In the genomic region with DNA sequence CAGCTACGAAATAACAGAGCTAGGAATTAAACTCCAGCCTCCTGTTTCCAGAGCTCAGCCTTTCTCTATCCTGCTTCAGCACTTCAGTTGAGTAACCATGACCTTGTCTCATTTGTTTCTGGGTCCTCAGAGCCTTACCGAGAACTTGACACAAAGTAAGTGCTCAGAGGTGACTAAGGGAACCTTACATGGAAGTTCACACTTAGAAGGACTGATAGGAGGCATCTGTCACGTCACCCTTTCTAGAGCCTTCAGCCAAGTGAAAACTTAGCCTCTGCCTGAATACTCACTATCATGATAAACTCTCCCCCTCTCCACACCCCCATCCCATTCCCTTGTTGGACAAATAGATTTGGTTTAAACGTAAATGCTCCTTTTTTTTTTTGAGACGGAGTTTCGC, we compare ENCODE assay signal across 10 cellular contexts. TPM values are rescaled to one million over a fixed set of nuclear protein-coding genes. Genes with fewer than 3 reads are reported as not detected.
DNase-seq lines count a peak whose midpoint lies in the region; ATAC-seq and TF ChIP-seq lines count a peak whose summit lies in the region.
"Had no signal": no experiment of that assay in that cellular context is flagged by ENCODE, and none has a peak within 500 bp of the region (broad histone marks: within the 10 kb centered on the region; RNA-seq: fewer than 3 reads in every experiment).

No MANE protein-coding gene starts in this region.

- H3K36me3 ChIP-seq in colonic mucosa: no peaks in the 10 kb centered on the region
- H3K36me3 ChIP-seq in mucosa of stomach (ENCODE audit: control insufficient read depth, insufficient read depth, low read length): no peaks in the 10 kb centered on the region
- no peaks in the 10 kb centered on the region for H3K36me3 ChIP-seq in tibial artery

- H3K27me3 Mint-ChIP-seq in T-helper 2 cell treated with Interferon-gamma antibody and Interleukin-4, amounts not matched to agents 5 μg/mL and 100 μg/mL, for 36 hours (ENCODE audit: low read depth): peaks cover 43% of the 10 kb centered on the region

- intact Hi-C loops in colonic mucosa (cut with DNase I): no loop called here
- intact Hi-C loops in tibial artery (cut with DNase I; ENCODE audit: low total_unique reads): no loop called here

- peaks cover 4% of the 10 kb centered on the region for H3K9me3 Mint-ChIP-seq in T-helper 2 cell treated with Interferon-gamma antibody and Interleukin-4, amounts not matched to agents 5 μg/mL and 100 μg/mL, for 36 hours

- no peak for ATAC-seq in HG02678 (IDR thresholded peaks at IDR 0.05; ENCODE audit: unreplicated experiment)

- H3K27me3 ChIP-seq in colonic mucosa: no peaks in the 10 kb centered on the region
- H3K27me3 ChIP-seq in mucosa of stomach (ENCODE audit: control insufficient read depth, insufficient read depth, low read length): peaks cover 4% of the 10 kb centered on the region
- no peaks in the 10 kb centered on the region for H3K27me3 ChIP-seq in tibial artery

- DNase-seq in T-helper 2 cell treated with Interferon-gamma antibody and Interleukin-4, amounts not matched to agents 5 μg/mL and 100 μg/mL, for 36 hours (ENCODE audit: low spot score): no peak
- DNase-seq in T-helper 2 cell (no peak), colonic mucosa (no peak), tibial artery (no peak), activated gamma-delta T cell (lab: John Stamatoyannopoulos, UW) (no peak)
- DNase-seq in stimulated activated CD4-positive, alpha-beta T cell treated with anti-CD3 and anti-CD28 coated beads, Interleukin-15, amount 100 ng/mL, for 24 hours: no peak
- DNase-seq: activated naive CD8-positive, alpha-beta T cell treated with anti-CD3 and anti-CD28 coated beads, Interleukin-2, amount 10 ng/mL, durations not matched to agents 7 days and 5 days; T-helper 9 cell had no signal

- no peak for TF ChIP-seq CTCF in colonic mucosa (IDR thresholded peaks at IDR 0.05)
- TF ChIP-seq CTCF in tibial artery (IDR thresholded peaks at IDR 0.05): no peak

- H3K4me1 ChIP-seq in colonic mucosa (no peaks in the 10 kb centered on the region), mucosa of stomach (ENCODE audit: control insufficient read depth, insufficient read depth, low read length) (peaks cover 9% of the 10 kb centered on the region), tibial artery (peaks cover 0 to 21% (median 10%) of the 10 kb centered on the region in 4 donors)

- H3K27ac ChIP-seq in colonic mucosa: peak overlapping the region; percentile 63
- H3K27ac ChIP-seq in tibial artery: peak overlapping the region; percentile 87 to 89

- peak overlapping the region; percentile 65 for H3K4me3 Mint-ChIP-seq in T-helper 2 cell treated with Interferon-gamma antibody and Interleukin-4, amounts not matched to agents 5 μg/mL and 100 μg/mL, for 36 hours

- H3K4me3 ChIP-seq in colonic mucosa (no peak overlapping the region), mucosa of stomach (ENCODE audit: low read length) (no peak overlapping the region), tibial artery (peak overlapping the region; percentile 64 to 76)

- peaks cover 12% of the 10 kb centered on the region for H3K4me1 Mint-ChIP-seq in T-helper 2 cell treated with Interferon-gamma antibody and Interleukin-4, amounts not matched to agents 5 μg/mL and 100 μg/mL, for 36 hours (ENCODE audit: low read depth)

- H3K36me3 Mint-ChIP-seq in T-helper 2 cell treated with Interferon-gamma antibody and Interleukin-4, amounts not matched to agents 5 μg/mL and 100 μg/mL, for 36 hours (ENCODE audit: low read depth): no peaks in the 10 kb centered on the region

- H3K9ac ChIP-seq in colonic mucosa (ENCODE audit: low read depth in 2 of 2, low read length in 2 of 2): peak overlapping the region in 1 of 2 donors; percentile 73
- H3K9ac ChIP-seq in mucosa of stomach (ENCODE audit: low read length): peak overlapping the region; percentile 68

- no peak overlapping the region for H3K27ac Mint-ChIP-seq in T-helper 2 cell treated with Interferon-gamma antibody and Interleukin-4, amounts not matched to agents 5 μg/mL and 100 μg/mL, for 36 hours
- H3K27ac Mint-ChIP-seq: activated naive CD8-positive, alpha-beta T cell treated with anti-CD3 and anti-CD28 coated beads, Interleukin-2, amount 10 ng/mL, durations not matched to agents 7 days and 5 days had no signal

- no peaks in the 10 kb centered on the region for H3K9me3 ChIP-seq in colonic mucosa
- no peaks in the 10 kb centered on the region for H3K9me3 ChIP-seq in mucosa of stomach (ENCODE audit: control insufficient read depth, low read length)
- H3K9me3 ChIP-seq in tibial artery: no peaks in the 10 kb centered on the region

RNA-seq across cellular contexts. Expression of gene LUZP1, which starts 9.8 kb away (rescaled TPM):
- total RNA-seq in colonic mucosa: 10 to 100 TPM; 42.4 to 50.4 TPM

RNA-seq across cellular contexts. Expression of gene HTR1D, which starts 38.9 kb away (rescaled TPM):
- total RNA-seq in colonic mucosa: under 1 TPM; 0.27 to 0.42 TPM
- total RNA-seq: activated naive CD8-positive, alpha-beta T cell treated with anti-CD3 and anti-CD28 coated beads, Interleukin-2, amount 10 ng/mL, durations not matched to agents 7 days and 5 days had no signal

Comparison
In these comparisons a context has a peak if more than half of its experiments do, and no peak if none do; other contexts are left out.
1. H3K4me3 ChIP-seq: peak in tibial artery (2 of 2); none in colonic mucosa (single experiment) and mucosa of stomach (single experiment).